ENCODE assay signal across 14 cellular contexts in genomic region chr21:34455628-34456027, GRCh38. TPM values are rescaled to one million over a fixed set of nuclear protein-coding genes. Genes with fewer than 3 reads are reported as not detected.
"Had no signal": no experiment of that assay in that cellular context is flagged by ENCODE, and none has a peak within 500 bp of the region (broad histone marks: within the 10 kb centered on the region; RNA-seq: fewer than 3 reads in every experiment).

No MANE protein-coding gene starts in this region.

RNA-seq across cellular contexts. Expression of gene SMIM34, which starts 31.9 kb away (rescaled TPM):
- total RNA-seq: activated CD4-positive, alpha-beta memory T cell treated with anti-CD3 and anti-CD28 coated beads, Interleukin-2, amount 10 ng/mL, durations not matched to agents 7 days and 5 days; activated CD4-positive, alpha-beta T cell treated with anti-CD3 and anti-CD28 coated beads for 36 hours; activated CD4-positive, alpha-beta T cell treated with anti-CD3 and anti-CD28 coated beads, Interleukin-2, amount 10 ng/mL, durations not matched to agents 7 days and 5 days; activated CD8-positive, alpha-beta memory T cell treated with anti-CD3 and anti-CD28 coated beads, Interleukin-2, amount 10 ng/mL, durations not matched to agents 7 days and 5 days; activated CD8-positive, alpha-beta T cell treated with anti-CD3 and anti-CD28 coated beads, Interleukin-2, amount 10 ng/mL, durations not matched to agents 7 days and 5 days; activated naive CD8-positive, alpha-beta T cell treated with anti-CD3 and anti-CD28 coated beads, Interleukin-2, amount 10 ng/mL, durations not matched to agents 7 days and 5 days; activated T-helper 2 cell treated with anti-CD3 and anti-CD28 coated beads, Interferon-gamma antibody, Interleukin-2, Interleukin-4, amounts not matched to agents 10 μg/mL and 5 μg/mL and 100 μg/mL, durations not matched to agents 14 hours and 24 hours and 36 hours; ascending aorta; breast epithelium; T-cell; T-helper 1 cell treated with Interleukin-12 subunit alpha and Interleukin-12 subunit beta and Interleukin-4 antibody, amounts not matched to agents 30 ng/mL and 1 ng/mL, for 36 hours; T-helper 17 cell; T-helper 2 cell treated with Interferon-gamma antibody and Interleukin-4, amounts not matched to agents 100 ng/mL and 5 ng/mL, for 36 hours; WTC11 had no signal
